In the genomic region with DNA sequence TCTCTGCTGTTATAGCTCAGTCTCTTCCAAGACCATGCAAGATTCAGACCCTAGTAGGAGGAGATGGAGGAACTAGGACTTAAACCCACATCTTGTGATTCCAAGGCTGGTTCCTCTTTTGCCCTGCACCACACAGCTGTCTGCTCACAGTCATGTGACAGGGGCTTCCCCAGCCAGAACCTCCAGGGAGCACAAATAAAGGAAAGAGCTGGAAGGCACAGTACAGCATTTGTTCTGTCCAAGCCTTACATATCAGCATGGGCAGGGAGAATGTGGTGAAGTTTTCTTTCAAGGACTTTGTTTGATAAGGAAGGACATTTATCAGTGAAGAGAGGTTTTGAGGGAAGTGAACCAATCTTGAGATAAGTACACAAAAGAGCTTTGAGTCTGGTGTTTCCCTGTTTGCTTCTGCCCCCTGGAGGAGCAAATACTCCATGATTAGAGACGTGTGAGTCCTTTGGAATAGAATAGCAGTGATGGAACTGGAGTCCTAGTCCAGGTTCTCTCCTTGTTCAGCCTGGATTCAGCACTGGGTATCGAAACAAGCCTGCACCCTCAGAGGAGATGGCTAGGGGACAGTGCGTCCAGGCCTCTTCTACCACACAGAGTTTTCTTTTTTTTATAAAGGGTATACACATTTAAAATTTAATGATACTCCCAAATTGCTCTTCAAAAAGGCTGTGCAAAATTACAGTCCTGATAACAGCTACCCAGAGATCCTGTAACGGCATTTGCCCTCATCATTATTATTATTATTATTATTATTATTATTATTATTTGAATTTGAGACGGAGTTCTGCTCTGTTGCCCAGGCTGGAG, we compare ENCODE assay signal across 8 cellular contexts. TPM values are rescaled to one million over a fixed set of nuclear protein-coding genes. Genes with fewer than 3 reads are reported as not detected.
A peak's percentile ranks its signal among the peaks of the same experiment; 100 is the strongest.
DNase-seq lines count a peak whose midpoint lies in the region; ATAC-seq lines count a peak whose summit lies in the region.

No MANE protein-coding gene starts in this region.

- DNase-seq in DMS53 treated with DMSO at 0.1 percent for 48 hours (lab: John Stamatoyannopoulos, UW; ENCODE audit: unreplicated experiment) (peak; percentile 83), NCI-H748 treated with DMSO at 0.1 percent for 48 hours (lab: John Stamatoyannopoulos, UW) (peak; percentile 29), fibroblast of peridontal ligament (ENCODE audit: extremely low read depth) (peak; percentile 89), GOT3 (lab: John Stamatoyannopoulos, UW) (no peak)
- peak; percentile 39 for DNase-seq in activated T-cell treated with anti-CD3 and anti-CD28 coated beads, Interleukin-2, amount 50 U/mL, for 4 hours
- peak; percentile 63 for DNase-seq in natural killer cell treated with Interleukin-12 subunit alpha and Interleukin-12 subunit beta and Interleukin-15 and Interleukin-18, amount 100 ng/mL, for 72 hours (ENCODE audit: low spot score)

- ATAC-seq in GM19438 (IDR thresholded peaks at IDR 0.05; ENCODE audit: low read depth, unreplicated experiment) (peak; percentile 99), HG03460 (IDR thresholded peaks at IDR 0.05; ENCODE audit: unreplicated experiment) (peak; percentile 97)
- ATAC-seq in activated T-cell treated with anti-CD3 and anti-CD28 coated beads, Interleukin-2, amount 50 U/mL, for 4 hours: peak; percentile 64 to 81
- ATAC-seq in natural killer cell treated with Interleukin-12 subunit alpha and Interleukin-12 subunit beta and Interleukin-15 and Interleukin-18, amount 100 ng/mL, for 72 hours: peak; percentile 72

- H3K27me3 Mint-ChIP-seq in activated T-cell treated with anti-CD3 and anti-CD28 coated beads, Interleukin-2, amount 50 U/mL, for 4 hours (ENCODE audit: low read depth): no peaks in the 10 kb centered on the region
- H3K27me3 Mint-ChIP-seq in natural killer cell treated with Interleukin-12 subunit alpha and Interleukin-12 subunit beta and Interleukin-15 and Interleukin-18, amount 100 ng/mL, for 72 hours: no peaks in the 10 kb centered on the region

- H3K4me1 Mint-ChIP-seq in activated T-cell treated with anti-CD3 and anti-CD28 coated beads, Interleukin-2, amount 50 U/mL, for 4 hours (ENCODE audit: low read depth): peaks cover 19% of the 10 kb centered on the region
- peaks cover 29 to 32% of the 10 kb centered on the region in 2 donors for H3K4me1 Mint-ChIP-seq in natural killer cell treated with Interleukin-12 subunit alpha and Interleukin-12 subunit beta and Interleukin-15 and Interleukin-18, amount 100 ng/mL, for 72 hours (ENCODE audit: low read depth in 2 of 2)

- H3K4me3 Mint-ChIP-seq in activated T-cell treated with anti-CD3 and anti-CD28 coated beads, Interleukin-2, amount 50 U/mL, for 4 hours: no peak overlapping the region
- peak overlapping the region; percentile 27 for H3K4me3 Mint-ChIP-seq in natural killer cell treated with Interleukin-12 subunit alpha and Interleukin-12 subunit beta and Interleukin-15 and Interleukin-18, amount 100 ng/mL, for 72 hours

- no peaks in the 10 kb centered on the region for H3K9me3 Mint-ChIP-seq in activated T-cell treated with anti-CD3 and anti-CD28 coated beads, Interleukin-2, amount 50 U/mL, for 4 hours
- H3K9me3 Mint-ChIP-seq in natural killer cell treated with Interleukin-12 subunit alpha and Interleukin-12 subunit beta and Interleukin-15 and Interleukin-18, amount 100 ng/mL, for 72 hours: no peaks in the 10 kb centered on the region

- H3K27ac Mint-ChIP-seq in natural killer cell treated with Interleukin-12 subunit alpha and Interleukin-12 subunit beta and Interleukin-15 and Interleukin-18, amount 100 ng/mL, for 72 hours: peak overlapping the region; percentile 74 to 90

- peaks cover 47% of the 10 kb centered on the region for H3K36me3 Mint-ChIP-seq in activated T-cell treated with anti-CD3 and anti-CD28 coated beads, Interleukin-2, amount 50 U/mL, for 4 hours (ENCODE audit: insufficient read depth)
- H3K36me3 Mint-ChIP-seq in natural killer cell treated with Interleukin-12 subunit alpha and Interleukin-12 subunit beta and Interleukin-15 and Interleukin-18, amount 100 ng/mL, for 72 hours: peaks cover 24% of the 10 kb centered on the region

RNA-seq across cellular contexts. Expression of a gene that starts 24.6 kb away (rescaled TPM):
- 1 to 10 TPM; 3.4 to 4.8 (median 4.4) TPM for total RNA-seq in activated T-cell treated with anti-CD3 and anti-CD28 coated beads, Interleukin-2, amount 50 U/mL, for 4 hours
- total RNA-seq in natural killer cell treated with Interleukin-12 subunit alpha and Interleukin-12 subunit beta and Interleukin-15 and Interleukin-18, amount 100 ng/mL, for 72 hours: 10 to 100 TPM; 17.5 to 23.0 TPM

RNA-seq across cellular contexts. Expression of a gene that starts 42.4 kb away (rescaled TPM):
- total RNA-seq in activated T-cell treated with anti-CD3 and anti-CD28 coated beads, Interleukin-2, amount 50 U/mL, for 4 hours: 100 to 1,000 TPM; 279 to 340 (median 291) TPM
- total RNA-seq in natural killer cell treated with Interleukin-12 subunit alpha and Interleukin-12 subunit beta and Interleukin-15 and Interleukin-18, amount 100 ng/mL, for 72 hours: 100 to 1,000 TPM; 366 to 438 TPM
